Comparison of ENCODE assay signal across 1 cellular context in genomic region chr17:67656494-67657203, GRCh38.
TF ChIP-seq lines count a peak whose summit lies in the region.

No MANE protein-coding gene starts in this region.

TF ChIP-seq in GM12878, 131 proteins besides CTCF, POLR2A, EP300 and RAD21 (continues in another document):
- TF ChIP-seq SIX5 (IDR thresholded peaks at IDR 0.05; ENCODE audit: low read depth, low read length, severe bottlenecking), result no peak
- TF ChIP-seq ZNF24 (IDR thresholded peaks at IDR 0.05), result no peak
- TF ChIP-seq ZNF207 (IDR thresholded peaks at IDR 0.05; ENCODE audit: borderline replicate concordance), result no peak
- peak; percentile 92 for TF ChIP-seq MTA2 (IDR thresholded peaks at IDR 0.05; ENCODE audit: low read depth)
- no peak for TF ChIP-seq ATF3 (IDR thresholded peaks at IDR 0.05; ENCODE audit: borderline replicate concordance, extremely low read depth, low read depth, low read length)
- TF ChIP-seq MEF2A (IDR thresholded peaks at IDR 0.05; ENCODE audit: insufficient read depth, low read depth, low read length), result no peak; the same call in 1 of the 2 replicates
- TF ChIP-seq, protein P1, sequence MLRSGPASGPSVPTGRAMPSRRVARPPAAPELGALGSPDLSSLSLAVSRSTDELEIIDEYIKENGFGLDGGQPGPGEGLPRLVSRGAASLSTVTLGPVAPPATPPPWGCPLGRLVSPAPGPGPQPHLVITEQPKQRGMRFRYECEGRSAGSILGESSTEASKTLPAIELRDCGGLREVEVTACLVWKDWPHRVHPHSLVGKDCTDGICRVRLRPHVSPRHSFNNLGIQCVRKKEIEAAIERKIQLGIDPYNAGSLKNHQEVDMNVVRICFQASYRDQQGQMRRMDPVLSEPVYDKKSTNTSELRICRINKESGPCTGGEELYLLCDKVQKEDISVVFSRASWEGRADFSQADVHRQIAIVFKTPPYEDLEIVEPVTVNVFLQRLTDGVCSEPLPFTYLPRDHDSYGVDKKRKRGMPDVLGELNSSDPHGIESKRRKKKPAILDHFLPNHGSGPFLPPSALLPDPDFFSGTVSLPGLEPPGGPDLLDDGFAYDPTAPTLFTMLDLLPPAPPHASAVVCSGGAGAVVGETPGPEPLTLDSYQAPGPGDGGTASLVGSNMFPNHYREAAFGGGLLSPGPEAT (IDR thresholded peaks at IDR 0.05; ENCODE audit: low read depth), result peak; percentile 96
- TF ChIP-seq ZBTB11 (CRISPR knock-in tag; IDR thresholded peaks at IDR 0.05), result no peak
- no peak; the same call in 1 of the 2 replicates for TF ChIP-seq RAD51 (IDR thresholded peaks at IDR 0.05)
- peak; percentile 92 for TF ChIP-seq NFIC (IDR thresholded peaks at IDR 0.05; ENCODE audit: low read depth, low read length)
- peak; percentile 40; the same call in 1 of the 2 replicates for TF ChIP-seq ZNF384 (IDR thresholded peaks at IDR 0.05; ENCODE audit: borderline replicate concordance, low read depth, low read length)
- peak; percentile 66 for TF ChIP-seq MEF2B (IDR thresholded peaks at IDR 0.05; ENCODE audit: partially characterized antibody, poor library complexity, severe bottlenecking)
- TF ChIP-seq, protein P2, sequence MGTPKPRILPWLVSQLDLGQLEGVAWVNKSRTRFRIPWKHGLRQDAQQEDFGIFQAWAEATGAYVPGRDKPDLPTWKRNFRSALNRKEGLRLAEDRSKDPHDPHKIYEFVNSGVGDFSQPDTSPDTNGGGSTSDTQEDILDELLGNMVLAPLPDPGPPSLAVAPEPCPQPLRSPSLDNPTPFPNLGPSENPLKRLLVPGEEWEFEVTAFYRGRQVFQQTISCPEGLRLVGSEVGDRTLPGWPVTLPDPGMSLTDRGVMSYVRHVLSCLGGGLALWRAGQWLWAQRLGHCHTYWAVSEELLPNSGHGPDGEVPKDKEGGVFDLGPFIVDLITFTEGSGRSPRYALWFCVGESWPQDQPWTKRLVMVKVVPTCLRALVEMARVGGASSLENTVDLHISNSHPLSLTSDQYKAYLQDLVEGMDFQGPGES (IDR thresholded peaks at IDR 0.05), result no peak
- TF ChIP-seq, protein P3, sequence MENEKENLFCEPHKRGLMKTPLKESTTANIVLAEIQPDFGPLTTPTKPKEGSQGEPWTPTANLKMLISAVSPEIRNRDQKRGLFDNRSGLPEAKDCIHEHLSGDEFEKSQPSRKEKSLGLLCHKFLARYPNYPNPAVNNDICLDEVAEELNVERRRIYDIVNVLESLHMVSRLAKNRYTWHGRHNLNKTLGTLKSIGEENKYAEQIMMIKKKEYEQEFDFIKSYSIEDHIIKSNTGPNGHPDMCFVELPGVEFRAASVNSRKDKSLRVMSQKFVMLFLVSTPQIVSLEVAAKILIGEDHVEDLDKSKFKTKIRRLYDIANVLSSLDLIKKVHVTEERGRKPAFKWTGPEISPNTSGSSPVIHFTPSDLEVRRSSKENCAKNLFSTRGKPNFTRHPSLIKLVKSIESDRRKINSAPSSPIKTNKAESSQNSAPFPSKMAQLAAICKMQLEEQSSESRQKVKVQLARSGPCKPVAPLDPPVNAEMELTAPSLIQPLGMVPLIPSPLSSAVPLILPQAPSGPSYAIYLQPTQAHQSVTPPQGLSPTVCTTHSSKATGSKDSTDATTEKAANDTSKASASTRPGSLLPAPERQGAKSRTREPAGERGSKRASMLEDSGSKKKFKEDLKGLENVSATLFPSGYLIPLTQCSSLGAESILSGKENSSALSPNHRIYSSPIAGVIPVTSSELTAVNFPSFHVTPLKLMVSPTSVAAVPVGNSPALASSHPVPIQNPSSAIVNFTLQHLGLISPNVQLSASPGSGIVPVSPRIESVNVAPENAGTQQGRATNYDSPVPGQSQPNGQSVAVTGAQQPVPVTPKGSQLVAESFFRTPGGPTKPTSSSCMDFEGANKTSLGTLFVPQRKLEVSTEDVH (IDR thresholded peaks at IDR 0.05; ENCODE audit: low read depth, partially characterized antibody), result peak; percentile 15
- no peak for TF ChIP-seq PRDM15 (CRISPR knock-in tag; IDR thresholded peaks at IDR 0.05)
- no peak for TF ChIP-seq SREBF1 (IDR thresholded peaks at IDR 0.05; ENCODE audit: low read length)
- TF ChIP-seq, protein P4, sequence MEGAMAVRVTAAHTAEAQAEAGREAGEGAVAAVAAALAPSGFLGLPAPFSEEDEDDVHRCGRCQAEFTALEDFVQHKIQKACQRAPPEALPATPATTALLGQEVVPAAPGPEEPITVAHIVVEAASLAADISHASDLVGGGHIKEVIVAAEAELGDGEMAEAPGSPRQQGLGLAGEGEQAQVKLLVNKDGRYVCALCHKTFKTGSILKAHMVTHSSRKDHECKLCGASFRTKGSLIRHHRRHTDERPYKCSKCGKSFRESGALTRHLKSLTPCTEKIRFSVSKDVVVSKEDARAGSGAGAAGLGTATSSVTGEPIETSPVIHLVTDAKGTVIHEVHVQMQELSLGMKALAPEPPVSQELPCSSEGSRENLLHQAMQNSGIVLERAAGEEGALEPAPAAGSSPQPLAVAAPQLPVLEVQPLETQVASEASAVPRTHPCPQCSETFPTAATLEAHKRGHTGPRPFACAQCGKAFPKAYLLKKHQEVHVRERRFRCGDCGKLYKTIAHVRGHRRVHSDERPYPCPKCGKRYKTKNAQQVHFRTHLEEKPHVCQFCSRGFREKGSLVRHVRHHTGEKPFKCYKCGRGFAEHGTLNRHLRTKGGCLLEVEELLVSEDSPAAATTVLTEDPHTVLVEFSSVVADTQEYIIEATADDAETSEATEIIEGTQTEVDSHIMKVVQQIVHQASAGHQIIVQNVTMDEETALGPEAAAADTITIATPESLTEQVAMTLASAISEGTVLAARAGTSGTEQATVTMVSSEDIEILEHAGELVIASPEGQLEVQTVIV (IDR thresholded peaks at IDR 0.05; ENCODE audit: borderline replicate concordance, partially characterized antibody), result no peak
- no peak for TF ChIP-seq YBX1 (IDR thresholded peaks at IDR 0.05)
- peak; percentile 81; the same call in 1 of the 2 replicates for TF ChIP-seq CREM (IDR thresholded peaks at IDR 0.05; ENCODE audit: low read depth)
- no peak for TF ChIP-seq TAF1 (IDR thresholded peaks at IDR 0.05; ENCODE audit: borderline replicate concordance, low read depth, low read length)
- TF ChIP-seq CREB1 (IDR thresholded peaks at IDR 0.05; ENCODE audit: low read depth), result peak; percentile 86
- peak; percentile 93 for TF ChIP-seq ATF7 (IDR thresholded peaks at IDR 0.05; ENCODE audit: low read depth)
- peak; percentile 16 for TF ChIP-seq SMAD1 (IDR thresholded peaks at IDR 0.05; ENCODE audit: low read depth, partially characterized antibody)
- TF ChIP-seq IRF5 (IDR thresholded peaks at IDR 0.05; ENCODE audit: borderline replicate concordance), result no peak
- no peak for TF ChIP-seq STAT3 (IDR thresholded peaks at IDR 0.05; ENCODE audit: low read depth, low read length)
- peak; percentile 41 for TF ChIP-seq JUNB (IDR thresholded peaks at IDR 0.05)
- TF ChIP-seq, protein P5, sequence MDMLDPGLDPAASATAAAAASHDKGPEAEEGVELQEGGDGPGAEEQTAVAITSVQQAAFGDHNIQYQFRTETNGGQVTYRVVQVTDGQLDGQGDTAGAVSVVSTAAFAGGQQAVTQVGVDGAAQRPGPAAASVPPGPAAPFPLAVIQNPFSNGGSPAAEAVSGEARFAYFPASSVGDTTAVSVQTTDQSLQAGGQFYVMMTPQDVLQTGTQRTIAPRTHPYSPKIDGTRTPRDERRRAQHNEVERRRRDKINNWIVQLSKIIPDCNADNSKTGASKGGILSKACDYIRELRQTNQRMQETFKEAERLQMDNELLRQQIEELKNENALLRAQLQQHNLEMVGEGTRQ (IDR thresholded peaks at IDR 0.05; ENCODE audit: borderline replicate concordance, low read depth, low read length), result no peak
- TF ChIP-seq ZNF687 (IDR thresholded peaks at IDR 0.05), result peak; percentile 47; the same call in 1 of the 2 replicates
- TF ChIP-seq, protein P6, sequence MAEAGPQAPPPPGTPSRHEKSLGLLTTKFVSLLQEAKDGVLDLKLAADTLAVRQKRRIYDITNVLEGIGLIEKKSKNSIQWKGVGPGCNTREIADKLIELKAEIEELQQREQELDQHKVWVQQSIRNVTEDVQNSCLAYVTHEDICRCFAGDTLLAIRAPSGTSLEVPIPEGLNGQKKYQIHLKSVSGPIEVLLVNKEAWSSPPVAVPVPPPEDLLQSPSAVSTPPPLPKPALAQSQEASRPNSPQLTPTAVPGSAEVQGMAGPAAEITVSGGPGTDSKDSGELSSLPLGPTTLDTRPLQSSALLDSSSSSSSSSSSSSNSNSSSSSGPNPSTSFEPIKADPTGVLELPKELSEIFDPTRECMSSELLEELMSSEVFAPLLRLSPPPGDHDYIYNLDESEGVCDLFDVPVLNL (IDR thresholded peaks at IDR 0.05; ENCODE audit: low read depth, low read length), result no peak
- TF ChIP-seq TBL1XR1 (IDR thresholded peaks at IDR 0.05; ENCODE audit: low read depth, low read length), result no peak
- no peak; the same call in 1 of the 2 replicates for TF ChIP-seq EED (IDR thresholded peaks at IDR 0.05; ENCODE audit: low read depth)
